In the genomic region with DNA sequence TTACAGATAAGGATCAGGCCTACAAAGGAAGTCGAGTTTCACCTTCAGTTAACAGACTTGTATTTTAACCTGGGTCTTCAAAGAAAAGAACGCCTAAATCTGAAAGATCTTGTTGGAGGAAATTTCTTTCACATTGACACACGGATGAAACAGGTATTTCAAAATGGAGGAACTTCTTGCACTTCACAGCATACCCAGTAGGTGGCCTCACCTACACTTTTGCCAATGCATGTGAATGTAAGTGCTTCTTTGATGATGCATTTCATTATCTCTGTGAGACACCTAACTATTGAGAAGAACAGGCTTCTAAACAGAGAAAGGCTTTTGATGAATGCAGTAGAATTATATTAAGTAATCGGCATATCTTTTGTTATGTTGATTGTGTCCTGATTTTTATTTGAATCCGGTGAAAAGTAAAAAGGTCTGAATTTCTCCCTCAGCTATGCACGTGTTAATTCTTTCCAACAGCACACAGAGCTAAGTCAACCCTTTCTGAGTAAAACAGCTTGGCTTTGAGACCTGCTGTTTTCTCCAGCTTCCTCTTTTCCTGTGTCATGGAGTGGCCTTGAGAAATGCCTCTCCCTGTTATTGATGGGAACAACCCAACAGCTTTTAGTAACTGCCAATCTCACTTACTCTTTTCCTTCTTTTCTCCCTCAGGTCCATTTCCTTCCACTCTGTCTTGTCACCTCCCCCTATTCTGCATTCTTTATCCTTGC, we compare ENCODE assay signal across 8 cellular contexts.
DNase-seq lines count a peak whose midpoint lies in the region; ATAC-seq lines count a peak whose summit lies in the region.

No MANE protein-coding gene starts in this region.

- ATAC-seq in GM19043 (IDR thresholded peaks at IDR 0.05; ENCODE audit: low read depth, unreplicated experiment) (peak; percentile 97), HG03097 (IDR thresholded peaks at IDR 0.05; ENCODE audit: low FRiP score, unreplicated experiment) (peak; percentile 93)

- H3K4me3 ChIP-seq in neuron (ENCODE audit: low read length) = no peak overlapping the region

- H3K9me3 ChIP-seq in neuron (ENCODE audit: low read length) = no peaks in the 10 kb centered on the region

- H3K4me1 ChIP-seq in neuron (ENCODE audit: insufficient read depth, low read length) = no peaks in the 10 kb centered on the region

- peak; percentile 56 for DNase-seq in EL
- peak; percentile 82 for DNase-seq in NCI-H748 (lab: John Stamatoyannopoulos, UW; ENCODE audit: unreplicated experiment)
- DNase-seq in dermis blood vessel endothelial cell = peak; percentile 59
- DNase-seq in DMS114 treated with DMSO at 0.1 percent for 48 hours (lab: John Stamatoyannopoulos, UW; ENCODE audit: unreplicated experiment) = no peak
- DNase-seq in activated CD4-positive, CD25-positive, alpha-beta regulatory T cell treated with anti-CD3 and anti-CD28 coated beads, Interleukin-2, amount 50 U/mL, for 72 hours = no peak

- H3K36me3 ChIP-seq in neuron (ENCODE audit: insufficient read depth, low read length) = no peaks in the 10 kb centered on the region

- H3K27me3 ChIP-seq in neuron (ENCODE audit: insufficient read depth, low read length) = no peaks in the 10 kb centered on the region

- H2AFZ ChIP-seq in neuron (ENCODE audit: low read depth, low read length) = peak overlapping the region; percentile 47

Comparison
In these comparisons a context has a peak if more than half of its experiments do, and no peak if none do; other contexts are left out.
1. DNase-seq: peak in EL (single experiment), NCI-H748 (single experiment) and dermis blood vessel endothelial cell (single experiment); none in DMS114 treated with DMSO at 0.1 percent for 48 hours (single experiment) and activated CD4-positive, CD25-positive, alpha-beta regulatory T cell treated with anti-CD3 and anti-CD28 coated beads, Interleukin-2, amount 50 U/mL, for 72 hours (single experiment).